ENCODE assay signal across 8 cellular contexts in the genomic region with DNA sequence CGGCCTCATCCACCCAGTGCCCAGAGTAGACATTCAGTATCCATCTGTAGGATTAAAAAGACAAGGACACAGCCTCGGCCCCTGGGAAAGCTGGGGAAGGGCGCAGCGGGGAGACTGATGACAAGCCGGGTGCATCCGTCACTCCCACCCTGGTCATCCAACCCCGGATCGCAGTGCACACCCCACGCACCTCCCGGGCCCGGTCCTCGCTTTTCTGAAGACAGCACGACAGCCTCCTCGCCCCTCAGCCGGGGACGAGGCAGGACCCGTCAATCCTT. TPM values are rescaled to one million over a fixed set of nuclear protein-coding genes. Genes with fewer than 3 reads are reported as not detected.
DNase-seq lines count a peak whose midpoint lies in the region; ATAC-seq and TF ChIP-seq lines count a peak whose summit lies in the region.

No MANE protein-coding gene starts in this region.

- no peaks in the 10 kb centered on the region for H4K20me1 ChIP-seq in GM23248 (ENCODE audit: insufficient read depth)

- H3K9me2 ChIP-seq in GM23248 (ENCODE audit: insufficient read depth) = no peaks in the 10 kb centered on the region

- H3K27ac ChIP-seq in GM23248 = peak overlapping the region; percentile 57
- H3K27ac ChIP-seq in urinary bladder (ENCODE audit: low read depth) = no peak overlapping the region

- H3K79me2 ChIP-seq in GM23248 (ENCODE audit: insufficient read depth) = peaks cover 56% of the 10 kb centered on the region

- 1% methylated on average over 15 to 17 of the region's 17 CpGs for WGBS in GM23248 (ENCODE audit: low coverage in 1 of 2, low lambda C conversion rate in 2 of 2, missing lambda C conversion rate in 2 of 2), 2 experiments
- WGBS in urinary bladder = under 1% methylated on average over 17 of the region's 17 CpGs

- H3K4me1 ChIP-seq in GM23248 (ENCODE audit: insufficient read depth) (peaks cover 14% of the 10 kb centered on the region), mononuclear cell (ENCODE audit: insufficient read depth, low read length) (peaks cover 65% of the 10 kb centered on the region), urinary bladder (ENCODE audit: insufficient read depth) (no peaks in the 10 kb centered on the region)

- H3K36me3 ChIP-seq in GM23248 (ENCODE audit: low read depth) (no peaks in the 10 kb centered on the region), urinary bladder (ENCODE audit: insufficient read depth) (no peaks in the 10 kb centered on the region)

- H3K4me2 ChIP-seq in GM23248 (ENCODE audit: unreplicated experiment) = peak overlapping the region; percentile 94

- H3K9me3 ChIP-seq in GM23248 (ENCODE audit: low read depth) (no peaks in the 10 kb centered on the region), mononuclear cell (ENCODE audit: low read depth, low read length) (no peaks in the 10 kb centered on the region)

- TF ChIP-seq CTCF in choroid plexus epithelial cell (conservative IDR thresholded peaks at IDR 0.05; ENCODE audit: low read depth, low read length) = no peak

- H3K4me3 ChIP-seq in GM23248 = peak overlapping the region; percentile 93
- peak overlapping the region; percentile 92 for H3K4me3 ChIP-seq in choroid plexus epithelial cell (ENCODE audit: low read depth, low read length)
- peak overlapping the region; percentile 88 for H3K4me3 ChIP-seq in mononuclear cell (ENCODE audit: low read length)
- peak overlapping the region; percentile 79 for H3K4me3 ChIP-seq in urinary bladder (ENCODE audit: low read depth, low read length)

- peak overlapping the region; percentile 86 for H3K9ac ChIP-seq in GM23248

- ATAC-seq in GM21390 (IDR thresholded peaks at IDR 0.05; ENCODE audit: unreplicated experiment) = no peak
- ATAC-seq in GM18873 (IDR thresholded peaks at IDR 0.05; ENCODE audit: low FRiP score, unreplicated experiment) = no peak
- ATAC-seq in HG03025 (IDR thresholded peaks at IDR 0.05; ENCODE audit: low FRiP score, unreplicated experiment) = no peak

- peak overlapping the region; percentile 84 for H2AFZ ChIP-seq in GM23248

- H3K27me3 ChIP-seq in GM23248 (replicated peaks; ENCODE audit: insufficient read depth) = no peaks in the 10 kb centered on the region
- no peaks in the 10 kb centered on the region for H3K27me3 ChIP-seq in mononuclear cell (ENCODE audit: insufficient read depth, low read length)

- DNase-seq in GM23248 = peak; percentile 58
- DNase-seq in SK-N-DZ (ENCODE audit: low spot score) = peak; percentile 24
- DNase-seq in choroid plexus epithelial cell (ENCODE audit: low read depth) = no peak

- H3F3A ChIP-seq in GM23248 (ENCODE audit: insufficient read depth) = peaks cover 24% of the 10 kb centered on the region; the same call in 1 of the 2 replicates

- in situ Hi-C loops in GM23248 (cut with MboI) = no loop called here

RNA-seq across cellular contexts. Expression of a gene that starts 1.1 kb away (rescaled TPM):
- total RNA-seq in GM23248 (2014; rRNA removed; shearing (Covaris generic)) = 8.1 and 9.1 TPM in 2 replicates
- 17.6 and 19.8 TPM in 2 replicates for polyA plus RNA-seq in GM23248 (2016; fragmentation: Nextera tagmentation; extraction: Ambion mirVana)
- 13.4 and 15.5 TPM in 2 replicates for polyA plus RNA-seq in SK-N-DZ (2014; cell fraction: cytosol; rRNA removed)
- polyA plus RNA-seq in SK-N-DZ (2014; cell fraction: nucleus; rRNA removed) = 13.3 and 25.8 TPM in 2 replicates
- total RNA-seq in mononuclear cell = 28.2 TPM
- total RNA-seq in urinary bladder = 40.5 TPM
- 21.4 TPM for polyA plus RNA-seq in urinary bladder
